8 cellular contexts compared by ENCODE assay signal in genomic region chr13:20159646-20160345, GRCh38. TPM values are rescaled to one million over a fixed set of nuclear protein-coding genes. Genes with fewer than 3 reads are reported as not detected.
A peak's percentile ranks its signal among the peaks of the same experiment; 100 is the strongest.
DNase-seq lines count a peak whose midpoint lies in the region; ATAC-seq, FAIRE-seq and TF ChIP-seq lines count a peak whose summit lies in the region.

No MANE protein-coding gene starts in this region.

- WGBS in H9 (ENCODE audit: extremely low coverage, insufficient read length, low lambda C conversion rate) = no CpG with 5 or more reads among the region's 18 CpGs

- peaks cover 9% of the 10 kb centered on the region for H3K23me2 ChIP-seq in H9 (ENCODE audit: insufficient read length, low read depth, low read length, poor library complexity, severe bottlenecking)

- H4K20me1 ChIP-seq in BLaER1 = peaks cover 36% of the 10 kb centered on the region
- no peaks in the 10 kb centered on the region for H4K20me1 ChIP-seq in H9 (ENCODE audit: control insufficient read depth, insufficient read depth, insufficient read length)
- H4K20me1 ChIP-seq in keratinocyte (ENCODE audit: control insufficient read depth, extremely low read depth, insufficient read depth, low read length) = no peaks in the 10 kb centered on the region

- peak overlapping the region; percentile 71 to 82 for H3K4me3 Mint-ChIP-seq in H9
- H3K4me3 Mint-ChIP-seq in activated B cell treated with CpG ODN at 0.5 μM for 24 hours = peak overlapping the region; percentile 85

- H3K36me3 ChIP-seq in BLaER1 = no peaks in the 10 kb centered on the region
- no peaks in the 10 kb centered on the region for H3K36me3 ChIP-seq in keratinocyte (ENCODE audit: control insufficient read depth in 2 of 2, extremely low read depth in 1 of 2, insufficient read depth in 2 of 2, low read length in 2 of 2)
- no peaks in the 10 kb centered on the region for H3K36me3 ChIP-seq in tibial artery

- H3K9me3 Mint-ChIP-seq in H9 (peaks cover 0 to 3% of the 10 kb centered on the region in 2 experiments; a peak in 1 of 5 replicates), activated B cell treated with CpG ODN at 0.5 μM for 24 hours (no peaks in the 10 kb centered on the region)

- H3K79me2 ChIP-seq in H9 (ENCODE audit: insufficient read depth, low read length) (no peaks in the 10 kb centered on the region), keratinocyte (ENCODE audit: control insufficient read depth, insufficient read depth, low read length) (no peaks in the 10 kb centered on the region)

- H3K4me2 ChIP-seq in BLaER1 = peak overlapping the region; percentile 88
- H3K4me2 ChIP-seq in H9 (ENCODE audit: insufficient read depth, insufficient read length, low read length) = peak overlapping the region; percentile 86
- H3K4me2 ChIP-seq in keratinocyte (ENCODE audit: control insufficient read depth, extremely low read depth, insufficient read depth, low read depth, low read length) = peak overlapping the region; percentile 79

- H3K4ac ChIP-seq in H9 (ENCODE audit: low read depth, low read length) = no peak overlapping the region

- H4K8ac ChIP-seq in H9 (replicated peaks; ENCODE audit: insufficient read length, low read depth, low read length) = no peak overlapping the region

- H3K23ac ChIP-seq in H9 (ENCODE audit: insufficient read length, low read depth, low read length) = no peak overlapping the region

- peaks cover 60% of the 10 kb centered on the region for H3K27me3 ChIP-seq in BLaER1
- H3K27me3 ChIP-seq in H9 (ENCODE audit: insufficient read depth, low read length) = peaks cover 24% of the 10 kb centered on the region; the same call in 1 of the 2 replicates
- peaks cover 45% of the 10 kb centered on the region for H3K27me3 ChIP-seq in keratinocyte (ENCODE audit: control insufficient read depth, extremely low read depth, insufficient read depth, low read length)
- peaks cover 0 to 78% of the 10 kb centered on the region in 2 donors for H3K27me3 ChIP-seq in tibial artery

- H4K91ac ChIP-seq in H9 (ENCODE audit: insufficient read length, low read depth, low read length) = no peak overlapping the region

- no peak overlapping the region for H2AK5ac ChIP-seq in H9 (ENCODE audit: insufficient read length, low read length)

- no peak overlapping the region for H2BK12ac ChIP-seq in H9 (ENCODE audit: insufficient read length, low read depth, low read length)

- ATAC-seq in activated B cell treated with CpG ODN at 0.5 μM for 24 hours (ENCODE audit: low read depth) = no peak

- H3K27me3 Mint-ChIP-seq in H9 (ENCODE audit: low read depth) (peaks cover 66% of the 10 kb centered on the region), activated B cell treated with CpG ODN at 0.5 μM for 24 hours (peaks cover 3% of the 10 kb centered on the region)

- CTCF ChIA-PET in activated B cell treated with CpG ODN at 0.5 μM for 24 hours (lab: Charles Lee) = interaction anchor here (3.4 kb wide), 1 partner anchor 175 kb away, joined by 14 read pairs; no protein-coding TSS in a partner anchor

- no peak overlapping the region for H4K5ac ChIP-seq in H9 (ENCODE audit: insufficient read length, low read depth, low read length)

- TF ChIP-seq CTCF in H9 (conservative IDR thresholded peaks at IDR 0.05) = no peak
- no peak for TF ChIP-seq CTCF in activated B cell treated with CpG ODN at 0.5 μM for 24 hours (IDR thresholded peaks at IDR 0.05)
- no peak for TF ChIP-seq CTCF in keratinocyte (optimal IDR thresholded peaks at IDR 0.05 in 1 of 3, IDR thresholded peaks at IDR 0.05 in 1 of 3, conservative IDR thresholded peaks at IDR 0.05 in 1 of 3; ENCODE audit: extremely low read depth in 1 of 3, insufficient read depth in 2 of 3, low read length in 3 of 3)
- no peak for TF ChIP-seq CTCF in tibial artery (IDR thresholded peaks at IDR 0.05)

- no peak overlapping the region for H2BK20ac ChIP-seq in H9 (ENCODE audit: low read depth, low read length, poor library complexity, severe bottlenecking)

- no peak for FAIRE-seq in keratinocyte (lab: Jason Lieb, UNC)

- H3T11ph ChIP-seq in H9 (ENCODE audit: low read length) = no peak overlapping the region

- no peak overlapping the region for H2BK15ac ChIP-seq in H9 (ENCODE audit: low read depth, low read length)

- no peak overlapping the region for H2BK5ac ChIP-seq in H9 (ENCODE audit: insufficient read length, low read length)

- no peak overlapping the region for H3K27ac ChIP-seq in BLaER1
- H3K27ac ChIP-seq in H9 (ENCODE audit: insufficient read length, low read depth, low read length) = no peak overlapping the region
- H3K27ac ChIP-seq in keratinocyte (ENCODE audit: control insufficient read depth, insufficient read depth, low read length) = no peak overlapping the region
- H3K27ac ChIP-seq in tibial artery = no peak overlapping the region

- no peak overlapping the region for H2BK120ac ChIP-seq in H9 (ENCODE audit: low read depth, low read length, poor library complexity, severe bottlenecking)

- H3K4me1 ChIP-seq in BLaER1 (peaks cover 35% of the 10 kb centered on the region), H9 (ENCODE audit: insufficient read depth, low read length) (no peaks in the 10 kb centered on the region), keratinocyte (ENCODE audit: control insufficient read depth, extremely low read depth, insufficient read depth, low read length) (no peaks in the 10 kb centered on the region), tibial artery (peaks cover 0 to 20% (median 13%) of the 10 kb centered on the region in 4 donors)

- POLR2A ChIA-PET in activated B cell treated with CpG ODN at 0.5 μM for 24 hours (lab: Charles Lee) = interaction anchor here (1.4 kb wide), 1 partner anchor 175 kb away, joined by 3 read pairs; no protein-coding TSS in a partner anchor

- H3K4me1 Mint-ChIP-seq in H9 (peaks cover 8 to 9% of the 10 kb centered on the region in 2 experiments), activated B cell treated with CpG ODN at 0.5 μM for 24 hours (peaks cover 18% of the 10 kb centered on the region)

- H2AFZ ChIP-seq in H9 (ENCODE audit: low read length) (no peak overlapping the region), keratinocyte (ENCODE audit: control insufficient read depth, low read length) (no peak overlapping the region)

- no peak overlapping the region for H3K18ac ChIP-seq in H9 (ENCODE audit: insufficient read length, low read depth, low read length)

- H3K9me3 ChIP-seq in BLaER1 (no peaks in the 10 kb centered on the region), H9 (ENCODE audit: control insufficient read depth, low read depth, low read length) (no peaks in the 10 kb centered on the region), keratinocyte (ENCODE audit: control insufficient read depth, low read depth, low read length) (no peaks in the 10 kb centered on the region), tibial artery (no peaks in the 10 kb centered on the region)

- intact Hi-C loops in activated B cell treated with CpG ODN at 0.5 μM for 24 hours (cut with micrococcal nuclease) (loop anchor here (5.0 kb wide), 3 partner anchors 97 to 527 kb away; partner anchors contain the start of genes MPHOSPH8 and PSPC1), tibial artery (cut with DNase I; ENCODE audit: low total_unique reads) (loop anchor here (5.0 kb wide), 1 partner anchor 32 kb away; no protein-coding TSS in a partner anchor)

- H3K9ac ChIP-seq in BLaER1 (no peak overlapping the region), H9 (ENCODE audit: extremely low read depth, insufficient read length, low read length) (no peak overlapping the region), keratinocyte (ENCODE audit: control insufficient read depth, extremely low read depth, insufficient read depth, low read length) (no peak overlapping the region)

- H3K4me3 ChIP-seq in BLaER1 = no peak overlapping the region
- H3K4me3 ChIP-seq in keratinocyte (ENCODE audit: control insufficient read depth in 2 of 3, extremely low read depth in 1 of 3, insufficient read depth in 2 of 3, low read depth in 1 of 3, low read length in 3 of 3) = peak overlapping the region in 2 of 3 experiments; percentile 45 to 67
- H3K4me3 ChIP-seq in tibial artery = no peak overlapping the region

- dilution Hi-C loops in keratinocyte (cut with MboI; ENCODE audit: extremely low pct_ligation_motif_present, low sequenced_read_pairs) = no loop called here

- H3K9me1 ChIP-seq in keratinocyte (ENCODE audit: control insufficient read depth, extremely low read depth, insufficient read depth, low read length) = no peaks in the 10 kb centered on the region

- H3K79me1 ChIP-seq in H9 (ENCODE audit: insufficient read depth, low read depth, low read length, poor library complexity, severe bottlenecking) = no peaks in the 10 kb centered on the region

- H3K27ac Mint-ChIP-seq in H9 (no peak overlapping the region), activated B cell treated with CpG ODN at 0.5 μM for 24 hours (no peak overlapping the region)

- DNase-seq in H9 (no peak), activated B cell treated with CpG ODN at 0.5 μM for 24 hours (no peak), keratinocyte (ENCODE audit: low read depth, low spot score) (no peak), NCI-H1092 (lab: John Stamatoyannopoulos, UW) (no peak), tibial artery (no peak), MV-4-11 (lab: John Stamatoyannopoulos, UW) (no peak)
- no peak for DNase-seq in stimulated activated naive CD4-positive, alpha-beta T cell treated with Interleukin-2 at 50 U/mL for 16 hours (lab: John Stamatoyannopoulos, UW)

- no peak overlapping the region for H3K56ac ChIP-seq in H9 (ENCODE audit: insufficient read length, low read depth, low read length)

- H3K36me3 Mint-ChIP-seq in H9 (ENCODE audit: insufficient read depth in 1 of 3, low read depth in 3 of 3) (peaks cover 0 to 2% (median 0%) of the 10 kb centered on the region in 3 experiments; a peak in 2 of 7 replicates), activated B cell treated with CpG ODN at 0.5 μM for 24 hours (ENCODE audit: low read depth) (no peaks in the 10 kb centered on the region)

- no peak overlapping the region for H3K14ac ChIP-seq in H9 (ENCODE audit: insufficient read depth, low read length)

RNA-seq across cellular contexts. Expression of gene GJA3, which starts 1.1 kb away (rescaled TPM):
- total RNA-seq in H9 (2021) (0.83 and 0.92 TPM in 2 replicates), activated B cell treated with CpG ODN at 0.5 μM for 24 hours (0.09 and 0.10 TPM in 2 replicates)
- 0.07 to 0.13 TPM (median 0.09 TPM) in 3 replicates for polyA plus RNA-seq in keratinocyte
- polyA plus RNA-seq in keratinocyte (2011; ENCODE audit: low read depth) = 0.10 TPM
- 0.10 and 0.11 TPM in 2 replicates for polyA plus RNA-seq in keratinocyte (2011; cell fraction: cytosol; rRNA removed)
- 0.21 and 0.22 TPM in 2 replicates for polyA plus RNA-seq in keratinocyte (2011; cell fraction: nucleus; rRNA removed)
- 0.13 and 0.17 TPM in 2 replicates for polyA plus RNA-seq in keratinocyte (2012; ENCODE audit: low replicate concordance)
- polyA minus RNA-seq in keratinocyte = 0.10 to 0.13 TPM in 2 of 3 replicates, not detected in the other
- not detected for polyA minus RNA-seq in keratinocyte (2011; cell fraction: cytosol; rRNA and poly(A)+ RNA removed)
- 0.21 and 0.23 TPM in 2 replicates for polyA minus RNA-seq in keratinocyte (2011; cell fraction: nucleus; rRNA and poly(A)+ RNA removed)

RNA-seq across cellular contexts. Expression of gene GJB2, which starts 32.9 kb away (rescaled TPM):
- total RNA-seq in H9 (2021) (0.28 and 0.59 TPM in 2 replicates), activated B cell treated with CpG ODN at 0.5 μM for 24 hours (not detected in 2 replicates)
- polyA plus RNA-seq in keratinocyte = 364 to 604 TPM (median 374 TPM) in 3 replicates
- 198 TPM for polyA plus RNA-seq in keratinocyte (2011; ENCODE audit: low read depth)
- 333 and 385 TPM in 2 replicates for polyA plus RNA-seq in keratinocyte (2011; cell fraction: cytosol; rRNA removed)
- polyA plus RNA-seq in keratinocyte (2011; cell fraction: nucleus; rRNA removed) = 582 and 627 TPM in 2 replicates
- 265 and 800 TPM in 2 replicates for polyA plus RNA-seq in keratinocyte (2012; ENCODE audit: low replicate concordance)
- polyA minus RNA-seq in keratinocyte = 246 to 619 TPM (median 333 TPM) in 3 replicates
- polyA minus RNA-seq in keratinocyte (2011; cell fraction: cytosol; rRNA and poly(A)+ RNA removed) = 223 TPM
- polyA minus RNA-seq in keratinocyte (2011; cell fraction: nucleus; rRNA and poly(A)+ RNA removed) = 156 and 373 TPM in 2 replicates

Comparison
In these comparisons a context has a peak if more than half of its experiments do, and no peak if none do; other contexts are left out.
1. H3K4me3 ChIP-seq: peak in keratinocyte (2 of 3); none in BLaER1 (single experiment) and tibial artery (0 of 2).
2. Peak in every context shown above with its lines, with median percentiles within 50 percentile points of each other: H3K4me2 ChIP-seq.